ENCODE assay signal across 17 cellular contexts in genomic region chr6:170067257-170067656, GRCh38.
A peak's percentile ranks its signal among the peaks of the same experiment; 100 is the strongest.
DNase-seq lines count a peak whose midpoint lies in the region; ATAC-seq and TF ChIP-seq lines count a peak whose summit lies in the region.
"Had no signal": no experiment of that assay in that cellular context is flagged by ENCODE, and none has a peak within 500 bp of the region (broad histone marks: within the 10 kb centered on the region; RNA-seq: fewer than 3 reads in every experiment).

No MANE protein-coding gene starts in this region.

- H3K4me3 Mint-ChIP-seq in endodermal cell (no peak overlapping the region), mesothelial cell of epicardium (no peak overlapping the region)
- H3K4me3 Mint-ChIP-seq: CD4-positive, alpha-beta memory T cell; IgD-negative memory B cell; stimulated activated naive CD8-positive, alpha-beta T cell treated with anti-CD3 and anti-CD28 coated beads, Interleukin-15, Interleukin-2, amounts not matched to agents 100 ng/mL and 50 ng/mL, for 24 hours had no signal

- H3K9me3 Mint-ChIP-seq in endodermal cell (peaks cover 26% of the 10 kb centered on the region), mesothelial cell of epicardium (peaks cover 21% of the 10 kb centered on the region)

- H3K9ac ChIP-seq in endodermal cell (ENCODE audit: extremely low read depth, low read length, poor library complexity, severe bottlenecking) = no peak overlapping the region
- H3K9ac ChIP-seq: parathyroid adenoma had no signal

- H3K27me3 Mint-ChIP-seq in endodermal cell (ENCODE audit: insufficient read depth) (peaks cover 3% of the 10 kb centered on the region), mesothelial cell of epicardium (ENCODE audit: low read depth) (no peaks in the 10 kb centered on the region)

- H3K36me3 Mint-ChIP-seq in endodermal cell (ENCODE audit: low read depth) = peaks cover 4% of the 10 kb centered on the region
- no peaks in the 10 kb centered on the region for H3K36me3 Mint-ChIP-seq in mesothelial cell of epicardium
- H3K36me3 Mint-ChIP-seq: IgD-negative memory B cell had no signal

- H3K27me3 ChIP-seq in endodermal cell (ENCODE audit: control insufficient read depth, insufficient read depth, low read length, poor library complexity, severe bottlenecking) (no peaks in the 10 kb centered on the region), upper lobe of left lung (no peaks in the 10 kb centered on the region), WERI-Rb-1 (ENCODE audit: insufficient read depth, low read depth, severe bottlenecking) (no peaks in the 10 kb centered on the region)
- H3K27me3 ChIP-seq: ascending aorta had no signal

- TF ChIP-seq POLR2A in upper lobe of left lung (IDR thresholded peaks at IDR 0.05) = no peak

- H3K9me3 ChIP-seq in endodermal cell (ENCODE audit: control insufficient read depth, low read length) (no peaks in the 10 kb centered on the region), upper lobe of left lung (peaks cover 0 to 9% (median 4%) of the 10 kb centered on the region in 4 donors), WERI-Rb-1 (ENCODE audit: severe bottlenecking) (peaks cover 4% of the 10 kb centered on the region)
- H3K9me3 ChIP-seq: ascending aorta had no signal

- H3K27ac Mint-ChIP-seq in endodermal cell (no peak overlapping the region), mesothelial cell of epicardium (no peak overlapping the region)
- H3K27ac Mint-ChIP-seq: IgD-negative memory B cell; stimulated activated naive CD8-positive, alpha-beta T cell treated with anti-CD3 and anti-CD28 coated beads, Interleukin-15, Interleukin-2, amounts not matched to agents 100 ng/mL and 50 ng/mL, for 24 hours had no signal

- DNase-seq in activated effector memory CD4-positive, alpha-beta T cell treated with anti-CD3 and anti-CD28 coated beads, Interleukin-2, amount 50 U/mL, for 16 hours = peak; percentile 55
- no peak for DNase-seq in activated effector memory CD4-positive, alpha-beta T cell treated with Interleukin-2 at 50 U/mL for 16 hours
- DNase-seq in endodermal cell (peak; percentile 42), mesothelial cell of epicardium (ENCODE audit: low spot score in 2 of 2, unreplicated experiment in 2 of 2) (peak; percentile 7 to 32), upper lobe of left lung (peak; percentile 10 to 52), HK-2 (ENCODE audit: unreplicated experiment) (no peak), WERI-Rb-1 (no peak)
- no peak for DNase-seq in activated CD8-positive, alpha-beta memory T cell treated with anti-CD3 and anti-CD28 coated beads, Interleukin-2, amount 50 U/mL, for 4 hours
- DNase-seq: ACHN; CD4-positive, alpha-beta memory T cell; dermis blood vessel endothelial cell; stimulated activated CD4-positive, alpha-beta T cell treated with anti-CD3 and anti-CD28 coated beads, Interleukin-12 subunit alpha, Interleukin-12 subunit beta, amount 100 ng/mL, for 4 hours had no signal

- TF ChIP-seq CTCF in endodermal cell (conservative IDR thresholded peaks at IDR 0.05) (peak; percentile 33), mesothelial cell of epicardium (IDR thresholded peaks at IDR 0.05; ENCODE audit: unreplicated experiment) (no peak), upper lobe of left lung (IDR thresholded peaks at IDR 0.05) (no peak), WERI-Rb-1 (IDR thresholded peaks at IDR 0.05; ENCODE audit: low read depth, low read length) (no peak)

- peak in 1 of 2 donors; percentile 11 for ATAC-seq in upper lobe of left lung (ENCODE audit: low FRiP score in 2 of 2)
- ATAC-seq: esophagus mucosa had no signal

- no peak overlapping the region for H3K4me3 ChIP-seq in endodermal cell (ENCODE audit: low read length)
- no peak overlapping the region for H3K4me3 ChIP-seq in upper lobe of left lung
- H3K4me3 ChIP-seq in WERI-Rb-1 (ENCODE audit: low read depth, low read length) = no peak overlapping the region
- H3K4me3 ChIP-seq: ascending aorta had no signal

- H3K27ac ChIP-seq in endodermal cell (ENCODE audit: low read depth, low read length) (no peak overlapping the region), upper lobe of left lung (no peak overlapping the region), WERI-Rb-1 (no peak overlapping the region)
- H3K27ac ChIP-seq: ascending aorta, parathyroid adenoma had no signal

- H3K4me1 Mint-ChIP-seq in endodermal cell (peaks cover 4% of the 10 kb centered on the region), mesothelial cell of epicardium (peaks cover 22% of the 10 kb centered on the region)
- H3K4me1 Mint-ChIP-seq: CD4-positive, alpha-beta memory T cell; IgD-negative memory B cell had no signal

- 74 to 87% methylated on average over 11 to 16 of the region's 16 CpGs for WGBS in endodermal cell (ENCODE audit: insufficient coverage in 1 of 2, insufficient read length in 1 of 2), 2 experiments
- 70 to 75% methylated on average over 13 to 16 of the region's 16 CpGs for WGBS in upper lobe of left lung, 2 donors

- no peaks in the 10 kb centered on the region for H3K4me1 ChIP-seq in endodermal cell (ENCODE audit: control insufficient read depth, insufficient read depth, low read length)
- no peaks in the 10 kb centered on the region for H3K4me1 ChIP-seq in upper lobe of left lung
- H3K4me1 ChIP-seq: ascending aorta, parathyroid adenoma had no signal

- no peaks in the 10 kb centered on the region for H3K36me3 ChIP-seq in endodermal cell (ENCODE audit: control insufficient read depth, insufficient read depth, low read length)
- no peaks in the 10 kb centered on the region for H3K36me3 ChIP-seq in upper lobe of left lung
- H3K36me3 ChIP-seq in WERI-Rb-1 = no peaks in the 10 kb centered on the region
- H3K36me3 ChIP-seq: ascending aorta had no signal

- TF ChIP-seq EP300 in upper lobe of left lung (IDR thresholded peaks at IDR 0.05) = no peak

Comparison
In these comparisons a context has a peak if more than half of its experiments do, and no peak if none do; other contexts are left out.
1. DNase-seq: peak in activated effector memory CD4-positive, alpha-beta T cell treated with anti-CD3 and anti-CD28 coated beads, Interleukin-2, amount 50 U/mL, for 16 hours (single experiment), endodermal cell (single experiment), mesothelial cell of epicardium (2 of 2) and upper lobe of left lung (2 of 2); none in activated effector memory CD4-positive, alpha-beta T cell treated with Interleukin-2 at 50 U/mL for 16 hours (single experiment), activated CD8-positive, alpha-beta memory T cell treated with anti-CD3 and anti-CD28 coated beads, Interleukin-2, amount 50 U/mL, for 4 hours (single experiment), HK-2 (single experiment) and WERI-Rb-1 (single experiment).